Comparison of ENCODE assay signal across 18 cellular contexts in the genomic region with DNA sequence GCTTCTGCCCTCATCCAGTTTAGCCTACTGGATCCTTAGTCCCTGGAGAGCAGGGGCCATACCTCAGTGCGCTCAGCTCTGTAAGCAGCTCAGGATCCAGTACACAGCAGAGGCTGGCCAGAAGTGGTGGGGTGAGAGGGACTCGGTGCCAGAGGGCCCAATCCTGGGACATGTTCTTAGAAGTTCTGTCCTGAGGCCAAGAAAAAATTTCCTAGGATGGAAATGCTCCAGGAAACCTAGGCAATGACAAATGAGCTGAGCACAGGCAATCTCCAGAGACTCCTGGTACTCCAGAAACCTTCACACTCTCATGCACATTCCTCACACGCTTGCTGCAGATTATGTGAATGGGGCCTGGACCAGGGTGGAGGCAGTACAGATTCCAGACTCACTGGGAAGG.
DNase-seq lines count a peak whose midpoint lies in the region; ATAC-seq and TF ChIP-seq lines count a peak whose summit lies in the region.
"Had no signal": no experiment of that assay in that cellular context is flagged by ENCODE, and none has a peak within 500 bp of the region (broad histone marks: within the 10 kb centered on the region; RNA-seq: fewer than 3 reads in every experiment).

No MANE protein-coding gene starts in this region.

- in situ Hi-C loops in KBM-7 (cut with MboI; ENCODE audit: low pct_unique_long_range_greater_than_20kb, low sequenced_read_pairs), result no loop called here

- H3K9me3 ChIP-seq in heart left ventricle, result no peaks in the 10 kb centered on the region
- H3K9me3 ChIP-seq: Caco-2 had no signal

- peak; percentile 39 for DNase-seq in Ammon's horn (ENCODE audit: low spot score)
- DNase-seq in heart left ventricle, result peak; percentile 21 to 69 (median 39)
- DNase-seq in neural crest cell (ENCODE audit: low read depth, low spot score), result no peak
- DNase-seq in activated naive CD8-positive, alpha-beta T cell treated with anti-CD3 and anti-CD28 coated beads, Interleukin-2, amount 50 U/mL, for 24 hours, result no peak
- DNase-seq in KBM-7, result no peak
- no peak for DNase-seq in activated effector memory CD4-positive, alpha-beta T cell treated with anti-CD3 and anti-CD28 coated beads, Interleukin-2, amount 50 U/mL, for 16 hours
- DNase-seq: activated CD8-positive, alpha-beta T cell treated with anti-CD3 and anti-CD28 coated beads, Interleukin-2, amount 10 ng/mL, durations not matched to agents 7 days and 5 days; activated T-cell treated with anti-CD3 and anti-CD28 coated beads, Interleukin-2, amount 50 U/mL, for 72 hours; Caco-2; dermis blood vessel endothelial cell; naive thymus-derived CD8-positive, alpha-beta T cell; NCI-H1417 treated with DMSO at 0.1 percent for 48 hours; NCI-H226; T-helper 1 cell; WERI-Rb-1 had no signal

- TF ChIP-seq POLR2A in heart left ventricle (IDR thresholded peaks at IDR 0.05), result no peak

- no peaks in the 10 kb centered on the region for H3K9me3 Mint-ChIP-seq in brain
- H3K9me3 Mint-ChIP-seq in neural crest cell, result no peaks in the 10 kb centered on the region
- no peaks in the 10 kb centered on the region for H3K9me3 Mint-ChIP-seq in activated naive CD8-positive, alpha-beta T cell treated with anti-CD3 and anti-CD28 coated beads, Interleukin-2, amount 50 U/mL, for 24 hours
- H3K9me3 Mint-ChIP-seq: activated T-cell treated with anti-CD3 and anti-CD28 coated beads, Interleukin-2, amount 50 U/mL, for 72 hours; naive thymus-derived CD8-positive, alpha-beta T cell had no signal

- 37 to 50% (median 48%) methylated on average over 3 of the region's 3 CpGs for WGBS in heart left ventricle, 4 donors

- H3K4me3 ChIP-seq in heart left ventricle, result no peak overlapping the region

- H3K4me1 Mint-ChIP-seq in brain (peaks cover 64% of the 10 kb centered on the region), neural crest cell (peaks cover 16% of the 10 kb centered on the region)
- no peaks in the 10 kb centered on the region for H3K4me1 Mint-ChIP-seq in activated naive CD8-positive, alpha-beta T cell treated with anti-CD3 and anti-CD28 coated beads, Interleukin-2, amount 50 U/mL, for 24 hours

- H3K36me3 ChIP-seq in heart left ventricle, result peaks cover 0 to 4% (median 0%) of the 10 kb centered on the region in 9 donors

- H3K4me3 Mint-ChIP-seq in brain (no peak overlapping the region), neural crest cell (no peak overlapping the region)
- H3K4me3 Mint-ChIP-seq in activated naive CD8-positive, alpha-beta T cell treated with anti-CD3 and anti-CD28 coated beads, Interleukin-2, amount 50 U/mL, for 24 hours, result no peak overlapping the region
- H3K4me3 Mint-ChIP-seq: activated CD8-positive, alpha-beta T cell treated with anti-CD3 and anti-CD28 coated beads, Interleukin-2, amount 10 ng/mL, durations not matched to agents 7 days and 5 days; activated T-cell treated with anti-CD3 and anti-CD28 coated beads, Interleukin-2, amount 50 U/mL, for 72 hours; naive thymus-derived CD8-positive, alpha-beta T cell had no signal

- TF ChIP-seq CTCF in brain (conservative IDR thresholded peaks at IDR 0.05), result no peak
- no peak for TF ChIP-seq CTCF in heart left ventricle (IDR thresholded peaks at IDR 0.05)
- no peak for TF ChIP-seq CTCF in neural crest cell (conservative IDR thresholded peaks at IDR 0.05)

- intact Hi-C loops in heart left ventricle (cut with DNase I), result no loop called here

- peak overlapping the region in 1 of 12 donors; percentile 24 for H3K27ac ChIP-seq in heart left ventricle
- H3K27ac ChIP-seq: RWPE1, WERI-Rb-1 had no signal

- H3K27ac Mint-ChIP-seq in brain (peak overlapping the region in 4 of 5 experiments; percentile 10 to 57 (median 31)), neural crest cell (ENCODE audit: unreplicated experiment) (peak overlapping the region; percentile 90)
- H3K27ac Mint-ChIP-seq in activated naive CD8-positive, alpha-beta T cell treated with anti-CD3 and anti-CD28 coated beads, Interleukin-2, amount 50 U/mL, for 24 hours, result no peak overlapping the region
- H3K27ac Mint-ChIP-seq: activated CD8-positive, alpha-beta T cell treated with anti-CD3 and anti-CD28 coated beads, Interleukin-2, amount 10 ng/mL, durations not matched to agents 7 days and 5 days; activated T-cell treated with anti-CD3 and anti-CD28 coated beads, Interleukin-2, amount 50 U/mL, for 72 hours had no signal

- ATAC-seq in heart left ventricle, result peak; percentile 92 to 97 (median 94)
- ATAC-seq in activated naive CD8-positive, alpha-beta T cell treated with anti-CD3 and anti-CD28 coated beads, Interleukin-2, amount 50 U/mL, for 24 hours, result no peak
- no peak for ATAC-seq in GM19328 (IDR thresholded peaks at IDR 0.05; ENCODE audit: unreplicated experiment)
- ATAC-seq: activated CD8-positive, alpha-beta T cell treated with anti-CD3 and anti-CD28 coated beads, Interleukin-2, amount 10 ng/mL, durations not matched to agents 7 days and 5 days; activated T-cell treated with anti-CD3 and anti-CD28 coated beads, Interleukin-2, amount 50 U/mL, for 72 hours; naive thymus-derived CD8-positive, alpha-beta T cell had no signal

- H3K36me3 Mint-ChIP-seq in brain, result peaks cover 5% of the 10 kb centered on the region
- peaks cover 3% of the 10 kb centered on the region for H3K36me3 Mint-ChIP-seq in neural crest cell (ENCODE audit: low read depth)
- H3K36me3 Mint-ChIP-seq in activated naive CD8-positive, alpha-beta T cell treated with anti-CD3 and anti-CD28 coated beads, Interleukin-2, amount 50 U/mL, for 24 hours (ENCODE audit: low read depth), result peaks cover 24% of the 10 kb centered on the region

- peaks cover 0 to 42% (median 12%) of the 10 kb centered on the region in 12 donors for H3K4me1 ChIP-seq in heart left ventricle
- H3K4me1 ChIP-seq: Caco-2 had no signal

- no peaks in the 10 kb centered on the region for H3K27me3 ChIP-seq in heart left ventricle

- H3K27me3 Mint-ChIP-seq in brain (peaks cover 5% of the 10 kb centered on the region), neural crest cell (ENCODE audit: low read depth) (no peaks in the 10 kb centered on the region)
- H3K27me3 Mint-ChIP-seq in activated naive CD8-positive, alpha-beta T cell treated with anti-CD3 and anti-CD28 coated beads, Interleukin-2, amount 50 U/mL, for 24 hours, result no peaks in the 10 kb centered on the region
- H3K27me3 Mint-ChIP-seq: naive thymus-derived CD8-positive, alpha-beta T cell had no signal

Comparison
In these comparisons a context has a peak if more than half of its experiments do, and no peak if none do; other contexts are left out.
1. DNase-seq: peak in Ammon's horn (single experiment) and heart left ventricle (5 of 5); none in neural crest cell (single experiment), activated naive CD8-positive, alpha-beta T cell treated with anti-CD3 and anti-CD28 coated beads, Interleukin-2, amount 50 U/mL, for 24 hours (single experiment), KBM-7 (single experiment) and activated effector memory CD4-positive, alpha-beta T cell treated with anti-CD3 and anti-CD28 coated beads, Interleukin-2, amount 50 U/mL, for 16 hours (single experiment).
2. ATAC-seq: peak in heart left ventricle (4 of 4); none in activated naive CD8-positive, alpha-beta T cell treated with anti-CD3 and anti-CD28 coated beads, Interleukin-2, amount 50 U/mL, for 24 hours (single experiment) and GM19328 (single experiment).